ENCODE assay signal across 1 cellular context in genomic region chr20:17569616-17570346, GRCh38.
TF ChIP-seq lines count a peak whose summit lies in the region.

Gene DSTN, plus strand, starts transcription at chr20:17570075. Its CDS starts 134 bp downstream, at chr20:17570209.

TF ChIP-seq in GM12878, 131 proteins besides CTCF, POLR2A, EP300 and RAD21 (continued from another document):
- TF ChIP-seq TARDBP (IDR thresholded peaks at IDR 0.05; ENCODE audit: borderline replicate concordance) = no peak
- no peak for TF ChIP-seq RAD51 (IDR thresholded peaks at IDR 0.05)
- peak; percentile 73; the same call in 1 of the 2 replicates for TF ChIP-seq CREB1 (IDR thresholded peaks at IDR 0.05; ENCODE audit: low read depth)
- TF ChIP-seq MXI1 (IDR thresholded peaks at IDR 0.05; ENCODE audit: low read depth, low read length) = peak; percentile 83
- no peak for TF ChIP-seq ATF7 (IDR thresholded peaks at IDR 0.05; ENCODE audit: low read depth)
- TF ChIP-seq IKZF1 (conservative IDR thresholded peaks at IDR 0.05) = peak; percentile 49
- 0 out of 2 replicates have a peak, but pooled peaks have one; percentile 28 for TF ChIP-seq DPF2 (IDR thresholded peaks at IDR 0.05)
- peak; percentile 93 for TF ChIP-seq LARP7 (IDR thresholded peaks at IDR 0.05)
- peak in 1 of 2 experiments; percentile 69; a peak in 2 of 3 replicates for TF ChIP-seq EGR1 (IDR thresholded peaks at IDR 0.05; ENCODE audit: borderline replicate concordance in 1 of 2, low read depth in 2 of 2, low read length in 2 of 2)
- TF ChIP-seq NR2F1 (conservative IDR thresholded peaks at IDR 0.05) = peak; percentile 43; the same call in 1 of the 2 replicates
- peak; percentile 34 for TF ChIP-seq MEF2B (IDR thresholded peaks at IDR 0.05; ENCODE audit: partially characterized antibody, poor library complexity, severe bottlenecking)
- TF ChIP-seq FOXM1 (IDR thresholded peaks at IDR 0.05; ENCODE audit: low read depth, low read length) = no peak
- TF ChIP-seq SIN3A (IDR thresholded peaks at IDR 0.05; ENCODE audit: low read depth, low read length) = 0 out of 2 replicates have a peak, but pooled peaks have one; percentile 34
- peak; percentile 46 for TF ChIP-seq RELA (IDR thresholded peaks at IDR 0.05; ENCODE audit: borderline replicate concordance, partially characterized antibody)
- peak; percentile 30; the same call in 1 of the 2 replicates for TF ChIP-seq PKNOX1 (IDR thresholded peaks at IDR 0.05)
- peak; percentile 73 for TF ChIP-seq NRF1 (conservative IDR thresholded peaks at IDR 0.05; ENCODE audit: low read depth, low read length)
- peak; percentile 49; the same call in 1 of the 2 replicates for TF ChIP-seq CHD2 (IDR thresholded peaks at IDR 0.05; ENCODE audit: borderline replicate concordance, low read depth, low read length)
